Comparison of ENCODE assay signal across 34 cellular contexts in genomic region chr6:61688165-61688564, GRCh38.
"Had no signal": no experiment of that assay in that cellular context is flagged by ENCODE, and none has a peak within 500 bp of the region (broad histone marks: within the 10 kb centered on the region; RNA-seq: fewer than 3 reads in every experiment).

No MANE protein-coding gene starts in this region.

- FAIRE-seq: astrocyte, colon, TTC549 had no signal

- H3K4me1 ChIP-seq: adrenal gland, body of pancreas, breast epithelium had no signal

- H3K9me3 ChIP-seq: adrenal gland, body of pancreas, breast epithelium had no signal

- ATAC-seq: activated CD8-positive, alpha-beta T cell treated with anti-CD3 and anti-CD28 coated beads for 36 hours; activated naive CD4-positive, alpha-beta T cell treated with anti-CD3 and anti-CD28 coated beads, Interleukin-2, amount 50 U/mL, for 72 hours; activated T-cell treated with anti-CD3 and anti-CD28 coated beads, Interleukin-2, amount 50 U/mL, for 4 hours; activated T-cell treated with anti-CD3 and anti-CD28 coated beads, Interleukin-2, amount 50 U/mL, for 72 hours; activated T-helper 17 cell treated with anti-CD3 and anti-CD28 coated beads, Interleukin-2, amount 50 U/mL, for 72 hours; body of pancreas had no signal

- H3K27me3 ChIP-seq: adrenal gland, body of pancreas, brain microvascular endothelial cell, breast epithelium had no signal

- H3K36me3 ChIP-seq: adrenal gland, brain microvascular endothelial cell, breast epithelium had no signal

- H3K27ac ChIP-seq: adrenal gland, body of pancreas, brain microvascular endothelial cell, breast epithelium, VCaP had no signal

- DNase-seq: activated B cell treated with CpG ODN at 0.5 μM for 24 hours; activated CD4-positive, alpha-beta memory T cell treated with anti-CD3 and anti-CD28 coated beads for 36 hours; activated CD4-positive, alpha-beta T cell treated with anti-CD3 and anti-CD28 coated beads for 4 hours; activated CD4-positive, alpha-beta T cell treated with anti-CD3 and anti-CD28 coated beads, Interleukin-2, amount 10 ng/mL, durations not matched to agents 24 days and 14 days; activated CD4-positive, alpha-beta T cell treated with anti-CD3 and anti-CD28 coated beads, Interleukin-2, amount 50 U/mL, for 1 hour; activated CD4-positive, alpha-beta T cell treated with anti-CD3 and anti-CD28 coated beads, Interleukin-2, amount 50 U/mL, for 4 hours; activated CD4-positive, CD25-positive, alpha-beta regulatory T cell treated with anti-CD3 and anti-CD28 coated beads, Interleukin-2, amount 50 U/mL, for 72 hours; activated CD8-positive, alpha-beta memory T cell treated with anti-CD3 and anti-CD28 coated beads, Interleukin-2, amount 50 U/mL, for 4 hours; activated CD8-positive, alpha-beta T cell treated with anti-CD3 and anti-CD28 coated beads for 36 hours; activated effector memory CD4-positive, alpha-beta T cell treated with anti-CD3 and anti-CD28 coated beads, Interleukin-2, amount 50 U/mL, for 16 hours; activated gamma-delta T cell treated with Interleukin-2 at 50 U/mL for 16 hours; activated naive CD4-positive, alpha-beta T cell; activated naive CD4-positive, alpha-beta T cell treated with anti-CD3 and anti-CD28 coated beads for 36 hours; activated naive CD4-positive, alpha-beta T cell treated with anti-CD3 and anti-CD28 coated beads, Interleukin-2, amount 50 U/mL, for 16 hours; activated naive CD8-positive, alpha-beta T cell treated with anti-CD3 and anti-CD28 coated beads for 36 hours; activated T-cell treated with anti-CD3 and anti-CD28 coated beads for 4 hours; activated T-cell treated with anti-CD3 and anti-CD28 coated beads, Interleukin-2, amount 50 U/mL, for 1 hour; activated T-cell treated with anti-CD3 and anti-CD28 coated beads, Interleukin-2, amount 50 U/mL, for 4 hours; activated T-cell treated with anti-CD3 and anti-CD28 coated beads, Interleukin-2, amount 50 U/mL, for 72 hours; adrenal gland; amniotic stem cell; aorta; body of pancreas; brain microvascular endothelial cell; central memory CD4-positive, alpha-beta T cell; T-helper 2 cell; T-helper 9 cell had no signal

- H3K4me3 ChIP-seq: adrenal gland, body of pancreas, breast epithelium had no signal
